Comparison of ENCODE assay signal across 7 cellular contexts in the genomic region with DNA sequence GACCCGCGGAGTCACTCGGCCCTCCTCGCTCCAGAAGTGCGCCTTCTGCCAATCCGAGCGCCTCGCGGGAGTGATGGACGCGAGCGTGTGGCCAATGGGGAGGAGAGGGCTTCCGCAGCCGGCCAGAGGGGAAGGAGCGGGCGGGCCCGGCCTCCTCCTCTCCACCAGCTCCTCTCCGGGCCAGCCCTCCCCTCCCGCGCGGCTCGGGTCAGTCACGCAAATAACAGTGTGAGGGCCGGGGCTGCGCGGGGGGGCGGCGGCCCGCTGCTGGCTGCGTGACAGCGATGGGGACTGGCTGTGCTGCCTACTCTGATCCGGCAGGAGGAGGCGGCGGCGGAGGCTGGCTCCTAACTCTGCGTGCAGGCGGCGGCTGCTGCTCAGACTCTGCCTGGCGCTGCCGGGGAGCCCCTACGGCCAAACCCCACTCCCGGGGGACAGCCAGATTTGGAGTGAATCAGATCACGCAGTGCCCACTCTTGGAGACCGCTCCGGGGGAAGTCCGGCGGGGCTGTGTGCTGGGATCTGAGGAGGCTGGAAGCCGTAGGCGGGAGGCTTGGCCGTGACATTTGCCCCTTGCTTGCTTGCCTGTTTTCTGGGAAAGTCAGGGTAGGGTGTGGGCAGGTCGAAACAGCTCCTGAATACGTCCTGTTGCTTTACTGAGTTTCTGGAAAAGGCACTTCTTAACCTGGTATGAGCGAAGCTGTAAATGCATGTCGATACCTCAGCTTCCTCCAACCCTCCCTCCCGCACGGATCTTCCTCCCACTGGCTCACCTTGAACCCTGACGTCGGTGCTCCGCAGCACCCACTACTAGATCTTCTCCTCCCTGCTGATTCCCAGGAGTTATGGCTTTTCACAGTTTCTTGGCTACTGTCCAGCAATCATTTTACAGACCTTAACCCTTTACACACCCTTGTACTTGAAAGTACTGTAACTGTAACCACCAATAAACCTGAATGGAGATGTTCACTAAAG.
A peak's percentile ranks its signal among the peaks of the same experiment; 100 is the strongest.
DNase-seq lines count a peak whose midpoint lies in the region; ATAC-seq and TF ChIP-seq lines count a peak whose summit lies in the region.

No MANE protein-coding gene starts in this region.

- H3K9me3 ChIP-seq in OCI-LY7 (ENCODE audit: low read length) (peaks cover 12% of the 10 kb centered on the region; the same call in 1 of the 2 replicates), psoas muscle (no peaks in the 10 kb centered on the region)

- peak overlapping the region; percentile 87 for H3K4me2 ChIP-seq in OCI-LY7 (ENCODE audit: low read length)

- H3K9me2 ChIP-seq in OCI-LY7 (ENCODE audit: insufficient read depth, low read length), result no peaks in the 10 kb centered on the region

- TF ChIP-seq CTCF in OCI-LY7 (conservative IDR thresholded peaks at IDR 0.05; ENCODE audit: low read length) (no peak), astrocyte of the cerebellum (IDR thresholded peaks at IDR 0.05; ENCODE audit: low read depth, low read length, missing control alignments) (peak; percentile 60), psoas muscle (IDR thresholded peaks at IDR 0.05) (peak; percentile 54)

- POLR2A ChIA-PET in OCI-LY7 (lab: Charles Lee), result interaction anchor here (0.6 to 11.8 kb wide), 21 partner anchors 9 to 1835 kb away, joined by 3 to 324 read pairs (median 5); partner anchors contain the start of gene SERTAD2

- H3K27me3 ChIP-seq in psoas muscle (ENCODE audit: insufficient read depth in 3 of 3, low read length in 2 of 3), result no peaks in the 10 kb centered on the region

- H3K4me3 ChIP-seq in GM08714 (ENCODE audit: low read length) (peak overlapping the region; percentile 80), OCI-LY7 (ENCODE audit: low read depth, low read length, poor library complexity, severe bottlenecking) (peak overlapping the region; percentile 85), astrocyte of the cerebellum (ENCODE audit: low read depth, low read length) (peak overlapping the region; percentile 58), psoas muscle (peak overlapping the region; percentile 70)

- H3K4me1 ChIP-seq in OCI-LY7 (ENCODE audit: insufficient read depth, low read length, poor library complexity, severe bottlenecking), result peaks cover 37% of the 10 kb centered on the region
- peaks cover 11% of the 10 kb centered on the region for H3K4me1 ChIP-seq in psoas muscle

- no peaks in the 10 kb centered on the region for H3K36me3 ChIP-seq in OCI-LY7 (ENCODE audit: insufficient read depth, low read length)
- no peaks in the 10 kb centered on the region for H3K36me3 ChIP-seq in psoas muscle (ENCODE audit: insufficient read depth in 1 of 2, low read depth in 1 of 2)

- DNase-seq in OCI-LY7 (ENCODE audit: low spot score) (peak; percentile 30), astrocyte of the cerebellum (ENCODE audit: low read depth) (no peak), hepatic stellate cell (ENCODE audit: low spot score) (peak; percentile 99), psoas muscle (peak in 1 of 2 donors; percentile 100)

- peak; percentile 83 for ATAC-seq in GM19468 (IDR thresholded peaks at IDR 0.05; ENCODE audit: extremely low read depth, unreplicated experiment)
- peak; percentile 79 for ATAC-seq in HG03521 (IDR thresholded peaks at IDR 0.05; ENCODE audit: unreplicated experiment)
- ATAC-seq in psoas muscle, result peak; percentile 90 to 92 (median 91)

- intact Hi-C loops in OCI-LY7 (cut with micrococcal nuclease; ENCODE audit: unreplicated experiment), result loop anchor here (1.0 to 10.0 kb wide), 8 partner anchors 16 to 609 kb away; partner anchors contain the start of genes AFTPH, PELI1 and SERTAD2
- intact Hi-C loops in psoas muscle (cut with DNase I), result loop anchor here (1.0 to 5.0 kb wide), 5 partner anchors 17 to 107 kb away; partner anchors contain the start of gene SERTAD2 (in 1 of the 2)

- H3K79me2 ChIP-seq in OCI-LY7 (ENCODE audit: insufficient read depth, low read depth, low read length), result peaks cover 36% of the 10 kb centered on the region

- H2AFZ ChIP-seq in OCI-LY7 (ENCODE audit: low read length), result peak overlapping the region; percentile 72

- H3K27ac ChIP-seq in OCI-LY7 (ENCODE audit: low read depth, low read length, poor library complexity, severe bottlenecking) (peak overlapping the region; percentile 92), psoas muscle (peak overlapping the region; percentile 92)

- 0 to 1% (median 0%) methylated on average over 46 to 59 of the region's 59 CpGs for WGBS in psoas muscle, 3 donors

- H4K20me1 ChIP-seq in OCI-LY7 (ENCODE audit: insufficient read depth, low read length), result no peaks in the 10 kb centered on the region

- in situ Hi-C loops in astrocyte of the cerebellum (cut with HindIII; ENCODE audit: low sequenced_read_pairs), result no loop called here

- CTCF ChIA-PET in OCI-LY7 (lab: Charles Lee; ENCODE audit: unreplicated experiment), result interaction anchor here (0.6 to 1.6 kb wide), 7 partner anchors 10 to 114 kb away, joined by 3 to 8 read pairs (median 4); partner anchors contain the start of gene SERTAD2

- BruUV-seq in OCI-LY7 (replicated peaks; lab: Mats Ljungman, UMichigan), result no TSS peak
